18 cellular contexts compared by ENCODE assay signal in genomic region chr16:19093631-19094541, GRCh38. TPM values are rescaled to one million over a fixed set of nuclear protein-coding genes. Genes with fewer than 3 reads are reported as not detected.
DNase-seq lines count a peak whose midpoint lies in the region; ATAC-seq and TF ChIP-seq lines count a peak whose summit lies in the region.
"Had no signal": no experiment of that assay in that cellular context is flagged by ENCODE, and none has a peak within 500 bp of the region (broad histone marks: within the 10 kb centered on the region; RNA-seq: fewer than 3 reads in every experiment).

No MANE protein-coding gene starts in this region.

- CTCF ChIA-PET in Caco-2 (lab: Charles Lee) = interaction anchor here (0.6 to 2.0 kb wide), 2 partner anchors 10 to 14 kb away, joined by 4 to 8 read pairs; no protein-coding TSS in a partner anchor

- POLR2A ChIA-PET in Caco-2 (lab: Charles Lee) = interaction anchor here (0.8 kb wide), 1 partner anchor 71 kb away, joined by 4 read pairs; no protein-coding TSS in a partner anchor
- POLR2A ChIA-PET in naive thymus-derived CD8-positive, alpha-beta T cell (lab: Charles Lee) = no interaction called here

- TF ChIP-seq POLR2A in right lobe of liver (IDR thresholded peaks at IDR 0.05) = no peak

- H3K36me3 Mint-ChIP-seq in Caco-2 (ENCODE audit: insufficient read depth, unreplicated experiment) = no peaks in the 10 kb centered on the region
- H3K36me3 Mint-ChIP-seq in naive thymus-derived CD8-positive, alpha-beta T cell = peaks cover 0 to 8% (median 2%) of the 10 kb centered on the region in 3 donors

- no peaks in the 10 kb centered on the region for H3K27me3 Mint-ChIP-seq in Caco-2 (ENCODE audit: insufficient read depth, unreplicated experiment)
- H3K27me3 Mint-ChIP-seq in naive thymus-derived CD8-positive, alpha-beta T cell = peaks cover 5 to 19% (median 11%) of the 10 kb centered on the region in 5 donors

- ATAC-seq in RWPE2 (ENCODE audit: low read depth) (no peak), right lobe of liver (peak; percentile 61 to 89 (median 82)), GM18870 (IDR thresholded peaks at IDR 0.05; ENCODE audit: unreplicated experiment) (no peak)
- no peak for ATAC-seq in naive thymus-derived CD8-positive, alpha-beta T cell
- ATAC-seq: GM12878 had no signal

- H3K4me3 ChIP-seq in Caco-2 (ENCODE audit: low read depth, low read length) = no peak overlapping the region
- no peak overlapping the region for H3K4me3 ChIP-seq in RWPE2 (ENCODE audit: severe bottlenecking)
- no peak overlapping the region for H3K4me3 ChIP-seq in right lobe of liver
- H3K4me3 ChIP-seq: GM12878 had no signal

- H3K27ac Mint-ChIP-seq in Caco-2 (ENCODE audit: unreplicated experiment) = peak overlapping the region; percentile 63
- no peak overlapping the region for H3K27ac Mint-ChIP-seq in naive thymus-derived CD8-positive, alpha-beta T cell
- H3K27ac Mint-ChIP-seq: CD4-positive, alpha-beta T cell had no signal

- H3K36me3 ChIP-seq in Caco-2 (ENCODE audit: control insufficient read depth, insufficient read depth, low read length) (no peaks in the 10 kb centered on the region), RWPE2 (ENCODE audit: low read depth) (no peaks in the 10 kb centered on the region), right lobe of liver (no peaks in the 10 kb centered on the region)

- no peak overlapping the region for H3K27ac ChIP-seq in RWPE2 (ENCODE audit: poor library complexity, severe bottlenecking)
- no peak overlapping the region for H3K27ac ChIP-seq in right lobe of liver

- H3K9me3 Mint-ChIP-seq in Caco-2 (ENCODE audit: unreplicated experiment) = no peaks in the 10 kb centered on the region
- peaks cover 0 to 12% (median 0%) of the 10 kb centered on the region in 9 donors for H3K9me3 Mint-ChIP-seq in naive thymus-derived CD8-positive, alpha-beta T cell
- H3K9me3 Mint-ChIP-seq: CD4-positive, alpha-beta T cell had no signal

- no peak for DNase-seq in Caco-2
- DNase-seq in NCI-H146 (lab: John Stamatoyannopoulos, UW) = peak; percentile 48
- DNase-seq in RWPE2 (ENCODE audit: low spot score) = peak; percentile 7
- DNase-seq in right lobe of liver = no peak
- no peak for DNase-seq in HK-2 (ENCODE audit: unreplicated experiment)
- no peak for DNase-seq in GM20000 (ENCODE audit: low spot score)
- DNase-seq in naive thymus-derived CD8-positive, alpha-beta T cell = no peak
- DNase-seq: CD4-positive, alpha-beta T cell; EL; H7; NCI-H1105 treated with DMSO at 0.1 percent for 48 hours; NCI-H187; NCI-H2107; NCI-H524 treated with DMSO at 0.1 percent for 48 hours; NK-92 treated with Interleukin-12 subunit alpha and Interleukin-12 subunit beta, amount 100 ng/mL, for 24 hours; SHP77 treated with DMSO at 0.1 percent for 48 hours had no signal

- peak overlapping the region; percentile 22 for H3K4me3 Mint-ChIP-seq in Caco-2 (ENCODE audit: unreplicated experiment)
- H3K4me3 Mint-ChIP-seq in naive thymus-derived CD8-positive, alpha-beta T cell = no peak overlapping the region
- H3K4me3 Mint-ChIP-seq: CD4-positive, alpha-beta T cell had no signal

- no peak for TF ChIP-seq CTCF in Caco-2 (IDR thresholded peaks at IDR 0.05; ENCODE audit: insufficient read depth in 1 of 2, low read depth in 1 of 2, low read length in 1 of 2, severe bottlenecking in 1 of 2, unreplicated experiment in 1 of 2)
- TF ChIP-seq CTCF in RWPE2 (IDR thresholded peaks at IDR 0.05; ENCODE audit: poor library complexity, severe bottlenecking) = no peak
- TF ChIP-seq CTCF in right lobe of liver (IDR thresholded peaks at IDR 0.05) = no peak
- no peak for TF ChIP-seq CTCF in GM20000 (IDR thresholded peaks at IDR 0.05; ENCODE audit: extremely low read depth, missing control alignments)

- no peaks in the 10 kb centered on the region; the same call in 1 of the 2 replicates for H3K9me3 ChIP-seq in Caco-2
- H3K9me3 ChIP-seq in RWPE2 (ENCODE audit: severe bottlenecking) = no peaks in the 10 kb centered on the region
- no peaks in the 10 kb centered on the region for H3K9me3 ChIP-seq in right lobe of liver

- H3K4me1 ChIP-seq in Caco-2 (peaks cover 21% of the 10 kb centered on the region), RWPE2 (ENCODE audit: insufficient read depth, poor library complexity, severe bottlenecking) (peaks cover 27% of the 10 kb centered on the region), right lobe of liver (peaks cover 0 to 12% (median 0%) of the 10 kb centered on the region in 4 donors)

- intact Hi-C loops in Caco-2 (cut with micrococcal nuclease; ENCODE audit: unreplicated experiment) (no loop called here), right lobe of liver (cut with DNase I) (no loop called here)

- 72% methylated on average over 15 of the region's 15 CpGs for WGBS in right lobe of liver (ENCODE audit: insufficient coverage, low coverage, low lambda C conversion rate, missing lambda C conversion rate)

- H3K27me3 ChIP-seq in Caco-2 (replicated peaks; ENCODE audit: control insufficient read depth, insufficient read depth, low read length) = no peaks in the 10 kb centered on the region
- no peaks in the 10 kb centered on the region for H3K27me3 ChIP-seq in RWPE2 (ENCODE audit: insufficient read depth, poor library complexity, severe bottlenecking)
- H3K27me3 ChIP-seq in right lobe of liver = no peaks in the 10 kb centered on the region

- no TSS peak for BruUV-seq in Caco-2 (replicated peaks; lab: Mats Ljungman, UMichigan)

- H3K4me1 Mint-ChIP-seq in Caco-2 (ENCODE audit: low read depth, unreplicated experiment) = peaks cover 19% of the 10 kb centered on the region
- peaks cover 0 to 6% (median 0%) of the 10 kb centered on the region in 4 donors for H3K4me1 Mint-ChIP-seq in naive thymus-derived CD8-positive, alpha-beta T cell

RNA-seq across cellular contexts. Expression of gene ITPRIPL2, which starts 19.9 kb away (rescaled TPM):
- total RNA-seq in Caco-2 (2022) = 24.5 TPM in 2 replicates
- 10 to 100 TPM; 12.2 to 23.5 (median 17.7) TPM for total RNA-seq in right lobe of liver
- under 1 TPM; 0.13 to 0.14 TPM for total RNA-seq in naive thymus-derived CD8-positive, alpha-beta T cell
- under 1 TPM in 2 of 3 donors, not detected in 1; 0.20 to 0.23 TPM for polyA plus RNA-seq in naive thymus-derived CD8-positive, alpha-beta T cell

RNA-seq across cellular contexts. Expression of gene COQ7, which starts 26.5 kb away (rescaled TPM):
- 15.7 and 17.3 TPM in 2 replicates for total RNA-seq in Caco-2 (2022)
- 10 to 100 TPM in 3 of 6 experiments, 1 to 10 TPM in 3; 7.9 to 11.3 (median 9.9) TPM for total RNA-seq in right lobe of liver
- 10 to 100 TPM; 18.7 to 22.7 TPM for total RNA-seq in naive thymus-derived CD8-positive, alpha-beta T cell
- polyA plus RNA-seq in naive thymus-derived CD8-positive, alpha-beta T cell = 10 to 100 TPM; 12.6 to 14.0 (median 13.9) TPM

Comparison
In these comparisons a context has a peak if more than half of its experiments do, and no peak if none do; other contexts are left out.
1. DNase-seq: peak in NCI-H146 (single experiment) and RWPE2 (single experiment); none in Caco-2 (0 of 2), right lobe of liver (0 of 3), HK-2 (single experiment), GM20000 (single experiment) and naive thymus-derived CD8-positive, alpha-beta T cell (0 of 10).
2. ATAC-seq: peak in right lobe of liver (4 of 4); none in RWPE2 (single experiment), GM18870 (single experiment) and naive thymus-derived CD8-positive, alpha-beta T cell (0 of 2).
3. RNA of gene ITPRIPL2, which starts 19.9 kb away (total RNA-seq): 24.5 TPM in Caco-2 and 12.2 to 23.5 TPM in right lobe of liver; 0.13 to 0.14 TPM in naive thymus-derived CD8-positive, alpha-beta T cell; every median in the first group is over 10 times any median in the second.